In genomic region chr11:73995247-73995646, GRCh38 we compare ENCODE assay signal across 11 cellular contexts. TPM values are rescaled to one million over a fixed set of nuclear protein-coding genes. Genes with fewer than 3 reads are reported as not detected.
A peak's percentile ranks its signal among the peaks of the same experiment; 100 is the strongest.
DNase-seq lines count a peak whose midpoint lies in the region; ATAC-seq, FAIRE-seq and TF ChIP-seq lines count a peak whose summit lies in the region.
"Had no signal": no experiment of that assay in that cellular context is flagged by ENCODE, and none has a peak within 500 bp of the region (broad histone marks: within the 10 kb centered on the region; RNA-seq: fewer than 3 reads in every experiment).

No MANE protein-coding gene starts in this region.

- H3K4me1 Mint-ChIP-seq in central memory CD8-positive, alpha-beta T cell: peaks cover 33% of the 10 kb centered on the region

- TF ChIP-seq CTCF in heart right ventricle (IDR thresholded peaks at IDR 0.05) (no peak), left ventricle myocardium inferior (IDR thresholded peaks at IDR 0.05; ENCODE audit: borderline replicate concordance) (no peak), Loucy (conservative IDR thresholded peaks at IDR 0.05; ENCODE audit: low read length) (no peak)

- H3K27me3 Mint-ChIP-seq in central memory CD8-positive, alpha-beta T cell: no peaks in the 10 kb centered on the region

- FAIRE-seq in H54 (lab: Jason Lieb, UNC): no peak
- FAIRE-seq: islet of Langerhans had no signal

- ATAC-seq in heart right ventricle: peak in 7 of 8 donors; percentile 43 to 82 (median 63)
- ATAC-seq in central memory CD8-positive, alpha-beta T cell (replicated peaks; ENCODE audit: extremely low read depth, poor library complexity, severe bottlenecking): peak; percentile 86
- ATAC-seq in aorta (ENCODE audit: low FRiP score): peak; percentile 11

- peaks cover 12% of the 10 kb centered on the region for H3K36me3 Mint-ChIP-seq in central memory CD8-positive, alpha-beta T cell (ENCODE audit: insufficient read depth)

- 74 to 76% methylated on average over 2 of the region's 2 CpGs for WGBS in heart right ventricle, 2 donors
- WGBS in aorta, 2 donors: 89 to 95% methylated on average over 2 of the region's 2 CpGs

- H3K9me3 ChIP-seq in heart right ventricle: no peaks in the 10 kb centered on the region
- H3K9me3 ChIP-seq in left ventricle myocardium inferior (replicated peaks): no peaks in the 10 kb centered on the region
- H3K9me3 ChIP-seq in Loucy (ENCODE audit: insufficient read depth, low read depth, low read length): no peaks in the 10 kb centered on the region
- no peaks in the 10 kb centered on the region for H3K9me3 ChIP-seq in aorta (ENCODE audit: control insufficient read depth, low read length)

- H3K9me3 Mint-ChIP-seq in central memory CD8-positive, alpha-beta T cell: no peaks in the 10 kb centered on the region

- intact Hi-C loops in heart right ventricle (cut with DNase I) (no loop called here), left ventricle myocardium inferior (cut with micrococcal nuclease) (no loop called here), aorta (cut with DNase I) (no loop called here)

- H3K9ac ChIP-seq in Loucy (ENCODE audit: low read depth, low read length, poor library complexity, severe bottlenecking): peak overlapping the region; percentile 16
- H3K9ac ChIP-seq: KMS-11 had no signal

- H3K4me3 ChIP-seq in heart right ventricle (no peak overlapping the region), left ventricle myocardium inferior (no peak overlapping the region), Loucy (ENCODE audit: low read length, poor library complexity, severe bottlenecking) (peak overlapping the region; percentile 42), aorta (ENCODE audit: low read length in 2 of 2) (no peak overlapping the region)

- H3K27ac ChIP-seq in heart right ventricle (peak overlapping the region in 1 of 10 donors; percentile 81), left ventricle myocardium inferior (replicated peaks) (no peak overlapping the region), aorta (ENCODE audit: low read depth in 1 of 2, low read length in 2 of 2) (no peak overlapping the region)
- H3K27ac ChIP-seq: KMS-11 had no signal

- peak overlapping the region; percentile 99 for H3K27ac Mint-ChIP-seq in central memory CD8-positive, alpha-beta T cell (ENCODE audit: low read depth)

- no peak for TF ChIP-seq POLR2A in H54 (IDR thresholded peaks at IDR 0.05; ENCODE audit: low read depth, low read length)

- peaks cover 0 to 9% (median 0%) of the 10 kb centered on the region in 9 donors for H3K4me1 ChIP-seq in heart right ventricle
- no peaks in the 10 kb centered on the region for H3K4me1 ChIP-seq in left ventricle myocardium inferior
- peaks cover 26% of the 10 kb centered on the region for H3K4me1 ChIP-seq in Loucy (ENCODE audit: insufficient read depth, low read length, poor library complexity, severe bottlenecking)
- no peaks in the 10 kb centered on the region for H3K4me1 ChIP-seq in aorta (ENCODE audit: control insufficient read depth in 1 of 2, insufficient read depth in 2 of 2, low read length in 2 of 2)

- H3K27me3 ChIP-seq in heart right ventricle (no peaks in the 10 kb centered on the region), left ventricle myocardium inferior (ENCODE audit: low read depth) (no peaks in the 10 kb centered on the region), Loucy (ENCODE audit: insufficient read depth, low read length, poor library complexity, severe bottlenecking) (no peaks in the 10 kb centered on the region), aorta (ENCODE audit: control insufficient read depth in 1 of 2, insufficient read depth in 2 of 2, low read length in 1 of 2) (no peaks in the 10 kb centered on the region)

- no peaks in the 10 kb centered on the region for H3K9me2 ChIP-seq in Loucy (replicated peaks; ENCODE audit: low read depth, low read length)

- H3K79me2 ChIP-seq in Loucy (ENCODE audit: insufficient read depth, low read length): no peaks in the 10 kb centered on the region

- no peaks in the 10 kb centered on the region for H4K20me1 ChIP-seq in Loucy (ENCODE audit: insufficient read depth, low read length, poor library complexity, severe bottlenecking)

- H3K4me2 ChIP-seq in Loucy (ENCODE audit: low read depth, low read length, poor library complexity, severe bottlenecking): peak overlapping the region; percentile 61
- H3K4me2 ChIP-seq: KMS-11 had no signal

- H3K4me3 Mint-ChIP-seq in central memory CD8-positive, alpha-beta T cell: peak overlapping the region; percentile 75

- H2AFZ ChIP-seq in Loucy (ENCODE audit: low read length): 0 out of 2 replicates have a peak overlapping the region, but pooled peaks have one; percentile 16

- DNase-seq in heart right ventricle (no peak), left ventricle myocardium inferior (no peak), aorta (no peak), H54 (ENCODE audit: insufficient read length, low spot score) (no peak), mucosa of gallbladder (ENCODE audit: low spot score) (no peak), NCI-H1436 (lab: John Stamatoyannopoulos, UW) (no peak)
- peak in 1 of 2 donors; percentile 51 for DNase-seq in central memory CD8-positive, alpha-beta T cell (ENCODE audit: low spot score in 2 of 2)

- H3F3A ChIP-seq in Loucy (ENCODE audit: low read depth): no peaks in the 10 kb centered on the region

- no peaks in the 10 kb centered on the region for H3K36me3 ChIP-seq in heart right ventricle
- H3K36me3 ChIP-seq in left ventricle myocardium inferior: no peaks in the 10 kb centered on the region
- H3K36me3 ChIP-seq in Loucy (ENCODE audit: insufficient read depth, low read length): no peaks in the 10 kb centered on the region
- H3K36me3 ChIP-seq in aorta (ENCODE audit: control insufficient read depth in 1 of 2, insufficient read depth in 2 of 2, low read length in 1 of 2): no peaks in the 10 kb centered on the region

RNA-seq across cellular contexts. Expression of gene UCP2, which starts 12.6 kb away (rescaled TPM):
- total RNA-seq in heart right ventricle (10 to 100 TPM; 11.8 to 73.3 (median 18.1) TPM), left ventricle myocardium inferior (23.4 TPM), aorta (10 to 100 TPM; 27.4 to 45.4 TPM), mucosa of gallbladder (37.9 TPM)
- polyA plus RNA-seq in heart right ventricle (10 to 100 TPM; 10.2 to 18.4 TPM), aorta (10 to 100 TPM in 1 of 2 donors, 1 to 10 TPM in 1; 7.3 to 44.3 TPM)

RNA-seq across cellular contexts. Expression of gene UCP3, which starts 13.6 kb away (rescaled TPM):
- total RNA-seq in heart right ventricle (10 to 100 TPM in 1 of 10 donors, 1 to 10 TPM in 7, under 1 TPM in 2; 0.61 to 12.6 (median 1.6) TPM), left ventricle myocardium inferior (2.7 TPM), aorta (1 to 10 TPM; 2.6 to 3.1 TPM), mucosa of gallbladder (2.0 TPM)
- polyA plus RNA-seq in heart right ventricle (1 to 10 TPM in 1 of 2 donors, under 1 TPM in 1; 0.83 to 3.5 TPM), aorta (1 to 10 TPM in 1 of 2 donors, under 1 TPM in 1; 0.38 to 2.3 TPM)

RNA-seq across cellular contexts. Expression of gene DNAJB13, which starts 44.4 kb away (rescaled TPM):
- total RNA-seq in heart right ventricle (not detected), left ventricle myocardium inferior (not detected), aorta (not detected), mucosa of gallbladder (10.2 TPM)
- polyA plus RNA-seq in heart right ventricle (not detected), aorta (not detected)
- total RNA-seq: Daoy had no signal

Comparison
In these comparisons a context has a peak if more than half of its experiments do, and no peak if none do; other contexts are left out.
1. ATAC-seq: peak in every context shown above with its lines; median percentile 86 in central memory CD8-positive, alpha-beta T cell; 63 in heart right ventricle; 11 in aorta.